ENCODE assay signal across 8 cellular contexts in the genomic region with DNA sequence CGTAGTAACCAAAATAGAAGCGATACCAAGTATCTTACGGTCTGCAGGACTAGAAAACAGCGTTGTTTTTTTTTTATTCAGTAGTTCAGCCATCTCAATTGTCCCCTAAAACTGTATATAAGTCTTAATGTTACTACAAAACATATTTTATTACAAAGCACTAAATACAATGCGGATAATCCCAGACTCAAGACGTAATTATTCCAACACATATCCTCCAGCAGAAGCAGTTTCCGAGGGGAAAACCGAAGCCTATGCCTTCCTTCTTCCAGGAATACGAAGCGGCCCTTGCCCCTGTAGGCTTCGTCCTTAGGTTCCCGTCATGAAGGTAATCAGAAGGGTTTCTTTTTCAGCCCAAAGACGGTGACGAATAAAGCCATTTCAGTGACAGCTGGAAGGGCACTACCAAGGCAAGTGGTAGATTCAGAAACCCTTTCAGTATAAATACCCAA. TPM values are rescaled to one million over a fixed set of nuclear protein-coding genes. Genes with fewer than 3 reads are reported as not detected.
DNase-seq lines count a peak whose midpoint lies in the region; ATAC-seq and TF ChIP-seq lines count a peak whose summit lies in the region.

No MANE protein-coding gene starts in this region.

- H4K20me1 ChIP-seq in smooth muscle cell (ENCODE audit: low read depth): no peaks in the 10 kb centered on the region

- H3K4me2 ChIP-seq in smooth muscle cell: peak overlapping the region; percentile 92

- H2AFZ ChIP-seq in smooth muscle cell (ENCODE audit: low read depth): peak overlapping the region; percentile 41

- H3K79me2 ChIP-seq in smooth muscle cell (ENCODE audit: low read depth): no peaks in the 10 kb centered on the region

- peak overlapping the region; percentile 97 for H3K9ac ChIP-seq in smooth muscle cell (ENCODE audit: low read depth)

- peaks cover 6% of the 10 kb centered on the region for H3K4me1 ChIP-seq in right cardiac atrium (ENCODE audit: control insufficient read depth, insufficient read depth, low read length)
- H3K4me1 ChIP-seq in smooth muscle cell (ENCODE audit: low read depth): peaks cover 16% of the 10 kb centered on the region

- H3F3A ChIP-seq in smooth muscle cell (ENCODE audit: low read depth): no peaks in the 10 kb centered on the region

- no peaks in the 10 kb centered on the region for H3K36me3 ChIP-seq in WERI-Rb-1
- H3K36me3 ChIP-seq in smooth muscle cell (ENCODE audit: low read depth): no peaks in the 10 kb centered on the region

- H3K4me3 ChIP-seq in WERI-Rb-1 (ENCODE audit: low read depth, low read length) (peak overlapping the region; percentile 50), right cardiac atrium (ENCODE audit: low read length) (peak overlapping the region; percentile 63), smooth muscle cell (peak overlapping the region; percentile 65)

- no peak for TF ChIP-seq CTCF in WERI-Rb-1 (IDR thresholded peaks at IDR 0.05; ENCODE audit: low read depth, low read length)
- TF ChIP-seq CTCF in smooth muscle cell (IDR thresholded peaks at IDR 0.05; ENCODE audit: borderline replicate concordance, insufficient read depth, poor library complexity, severe bottlenecking): no peak

- no peaks in the 10 kb centered on the region for H3K27me3 ChIP-seq in WERI-Rb-1 (ENCODE audit: insufficient read depth, low read depth, severe bottlenecking)
- no peaks in the 10 kb centered on the region for H3K27me3 ChIP-seq in right cardiac atrium (ENCODE audit: control insufficient read depth, insufficient read depth)
- H3K27me3 ChIP-seq in smooth muscle cell (ENCODE audit: low read depth): no peaks in the 10 kb centered on the region

- H3K27ac ChIP-seq in WERI-Rb-1 (peak overlapping the region; percentile 99), right cardiac atrium (ENCODE audit: low read length) (peak overlapping the region; percentile 95), smooth muscle cell (ENCODE audit: low read depth) (peak overlapping the region; percentile 98)

- WGBS in right cardiac atrium: 3% methylated on average over 14 of the region's 14 CpGs
- WGBS in smooth muscle cell (ENCODE audit: low lambda C conversion rate): 2% methylated on average over 14 of the region's 14 CpGs

- H3K9me3 ChIP-seq in WERI-Rb-1 (ENCODE audit: severe bottlenecking) (no peaks in the 10 kb centered on the region), right cardiac atrium (ENCODE audit: control insufficient read depth, low read length) (no peaks in the 10 kb centered on the region), smooth muscle cell (replicated peaks; ENCODE audit: low read depth) (no peaks in the 10 kb centered on the region)

- DNase-seq in DMS53 (lab: John Stamatoyannopoulos, UW) (peak; percentile 71), DMS53 treated with DMSO at 0.1 percent for 48 hours (lab: John Stamatoyannopoulos, UW; ENCODE audit: unreplicated experiment) (no peak), WERI-Rb-1 (no peak), right cardiac atrium (no peak), smooth muscle cell (lab: John Stamatoyannopoulos, UW; ENCODE audit: unreplicated experiment) (no peak), SW480 (ENCODE audit: low spot score) (no peak), sciatic nerve (ENCODE audit: low spot score) (no peak)

- no peak for ATAC-seq in right cardiac atrium
- no peak for ATAC-seq in GM18907 (IDR thresholded peaks at IDR 0.05; ENCODE audit: unreplicated experiment)
- ATAC-seq in sciatic nerve: no peak

- intact Hi-C loops in right cardiac atrium (cut with DNase I) (loop anchor here in 1 of 4 donors (10.0 kb wide), 1 partner anchor 49 kb away; a partner anchor contains a TSS), sciatic nerve (cut with DNase I) (loop anchor here (5.0 kb wide), 1 partner anchor 332 kb away; no protein-coding TSS in a partner anchor)

RNA-seq across cellular contexts. Expression of a gene that starts 2.3 kb away (rescaled TPM):
- total RNA-seq in right cardiac atrium: 10 to 100 TPM in 2 of 4 donors, 1 to 10 TPM in 2; 7.1 to 11.4 (median 9.2) TPM
- polyA plus RNA-seq in right cardiac atrium: 7.2 TPM
- 66.7 and 88.4 TPM in 2 replicates for total RNA-seq in smooth muscle cell
- 36.0 and 36.5 TPM in 2 replicates for polyA plus RNA-seq in smooth muscle cell
- 23.0 TPM for total RNA-seq in sciatic nerve

RNA-seq across cellular contexts. Expression of a gene that starts 11.1 kb away (rescaled TPM):
- total RNA-seq in right cardiac atrium: 10 to 100 TPM; 68.7 to 74.9 (median 71.8) TPM
- 50.2 TPM for polyA plus RNA-seq in right cardiac atrium
- total RNA-seq in smooth muscle cell: 5.7 and 8.1 TPM in 2 replicates
- polyA plus RNA-seq in smooth muscle cell: 20.1 and 28.9 TPM in 2 replicates
- total RNA-seq in sciatic nerve: 108 TPM

RNA-seq across cellular contexts. Expression of a gene that starts 16.1 kb away (rescaled TPM):
- total RNA-seq in right cardiac atrium (1 to 10 TPM; 7.0 to 9.9 (median 9.6) TPM), smooth muscle cell (1.8 and 6.3 TPM in 2 replicates), sciatic nerve (14.4 TPM)
- polyA plus RNA-seq in right cardiac atrium (7.3 TPM), smooth muscle cell (3.2 and 3.9 TPM in 2 replicates)

RNA-seq across cellular contexts. Expression of a gene that starts 21.7 kb away (rescaled TPM):
- 100 to 1,000 TPM in 3 of 4 donors, 10 to 100 TPM in 1; 96.2 to 150 (median 124) TPM for total RNA-seq in right cardiac atrium
- polyA plus RNA-seq in right cardiac atrium: 110 TPM
- 25.8 and 29.0 TPM in 2 replicates for total RNA-seq in smooth muscle cell
- 55.2 and 85.9 TPM in 2 replicates for polyA plus RNA-seq in smooth muscle cell
- 182 TPM for total RNA-seq in sciatic nerve

RNA-seq across cellular contexts. Expression of a gene that starts 36.5 kb away (rescaled TPM):
- total RNA-seq in right cardiac atrium (1 to 10 TPM in 2 of 4 donors, not detected in 2; 1.1 to 1.3 TPM), smooth muscle cell (10.5 and 16.6 TPM in 2 replicates), sciatic nerve (48.5 TPM)
- polyA plus RNA-seq in right cardiac atrium (0.45 TPM), smooth muscle cell (31.7 and 33.5 TPM in 2 replicates)
